ENCODE assay signal across 8 cellular contexts in the genomic region with DNA sequence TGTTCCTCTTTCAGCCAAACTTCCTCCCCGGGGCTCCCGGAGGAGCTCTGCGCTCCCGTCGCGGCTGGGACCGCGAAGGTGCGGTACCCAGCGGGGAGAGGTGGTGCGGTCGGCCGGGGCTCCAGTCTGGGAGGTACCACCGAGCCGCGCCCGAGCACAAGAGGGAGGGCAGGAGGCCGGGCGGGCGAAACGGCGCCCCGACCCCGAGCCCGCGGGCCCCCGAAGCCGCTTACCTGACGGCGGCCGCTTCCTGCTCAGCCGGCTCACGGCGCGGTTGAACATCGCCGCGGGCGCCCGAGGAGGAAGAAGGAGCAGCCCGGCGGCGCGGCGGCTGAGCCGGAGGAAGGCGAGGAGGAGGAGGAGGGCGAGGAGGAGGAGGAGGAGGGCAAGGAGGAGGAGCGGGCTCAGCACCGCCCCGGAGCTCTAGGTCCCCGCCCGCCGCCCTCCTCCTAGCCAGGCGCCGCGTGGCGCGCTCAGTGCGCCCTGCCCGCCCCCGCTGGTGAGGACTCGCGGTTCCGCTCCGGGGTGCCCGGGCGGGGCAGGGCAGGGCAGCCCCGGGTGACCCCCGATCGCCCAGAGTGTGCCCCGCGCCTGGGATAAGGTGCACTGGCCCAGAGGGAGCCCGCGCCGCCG. TPM values are rescaled to one million over a fixed set of nuclear protein-coding genes. Genes with fewer than 3 reads are reported as not detected.
DNase-seq lines count a peak whose midpoint lies in the region; ATAC-seq, FAIRE-seq and TF ChIP-seq lines count a peak whose summit lies in the region.

A gene with protein sequence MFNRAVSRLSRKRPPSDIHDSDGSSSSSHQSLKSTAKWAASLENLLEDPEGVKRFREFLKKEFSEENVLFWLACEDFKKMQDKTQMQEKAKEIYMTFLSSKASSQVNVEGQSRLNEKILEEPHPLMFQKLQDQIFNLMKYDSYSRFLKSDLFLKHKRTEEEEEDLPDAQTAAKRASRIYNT (minus strand): TSS at position 363 of the 633 bp plus-strand sequence. CDS start 81 bp downstream, at position 282.

- FAIRE-seq in GM12891 (lab: Jason Lieb, UNC): peak; percentile 90

- TF ChIP-seq POLR2A in GM12891 (IDR thresholded peaks at IDR 0.05; ENCODE audit: low read depth, low read length): 0 out of 2 replicates have a peak, but pooled peaks have one; percentile 21

- no peaks in the 10 kb centered on the region for H3K36me3 ChIP-seq in lower lobe of right lung

- H3K9me3 ChIP-seq in lower lobe of right lung: no peaks in the 10 kb centered on the region

- peak; percentile 96 for ATAC-seq in lower lobe of right lung

- H3K27ac ChIP-seq in lower lobe of right lung: peak within 1 kb of the TSS; percentile 78

- H3K4me3 ChIP-seq in HFF-Myc (replicated peaks; ENCODE audit: low read depth, low read length) (peak within 1 kb of the TSS; percentile 85), lower lobe of right lung (peak within 1 kb of the TSS; percentile 75)

- TF ChIP-seq CTCF in HFF-Myc (IDR thresholded peaks at IDR 0.05; ENCODE audit: low read depth, low read length, missing control alignments) (no peak), lower lobe of right lung (IDR thresholded peaks at IDR 0.05) (no peak)

- peaks cover 29% of the 10 kb centered on the region for H3K4me1 ChIP-seq in lower lobe of right lung

- DNase-seq in GM12891 (ENCODE audit: insufficient read length, low spot score): peak; percentile 76
- DNase-seq in HFF-Myc (ENCODE audit: extremely low read depth, low read depth): no peak
- peak; percentile 74 for DNase-seq in NAMALWA (ENCODE audit: low spot score)
- DNase-seq in activated CD4-positive, alpha-beta T cell treated with anti-CD3 and anti-CD28 coated beads for 1 hour: peak; percentile 83
- DNase-seq in dermis blood vessel endothelial cell: peak; percentile 69
- DNase-seq in lower lobe of right lung: peak; percentile 86
- DNase-seq in stimulated activated CD4-positive, alpha-beta T cell treated with anti-CD3 and anti-CD28 coated beads, TNF-alpha, amount 100 ng/mL, for 4 hours (ENCODE audit: low read depth in 3 of 3): peak; percentile 80 to 87 (median 83)
- no peak for DNase-seq in inferior parietal cortex (ENCODE audit: extremely low spot score)

- intact Hi-C loops in lower lobe of right lung (cut with DNase I): no loop called here

- H3K27me3 ChIP-seq in lower lobe of right lung (ENCODE audit: low read depth): peaks cover 6% of the 10 kb centered on the region

TF ChIP-seq in GM12891, 5 proteins besides CTCF, POLR2A, EP300 and RAD21:
- TF ChIP-seq POLR2AphosphoS5 (IDR thresholded peaks at IDR 0.05; ENCODE audit: low read depth, low read length): no peak
- 0 out of 2 replicates have a peak, but pooled peaks have one; percentile 6 for TF ChIP-seq SPI1 (IDR thresholded peaks at IDR 0.05; ENCODE audit: low read depth, low read length)
- TF ChIP-seq TAF1 (IDR thresholded peaks at IDR 0.05; ENCODE audit: low read depth, low read length): 0 out of 2 replicates have a peak, but pooled peaks have one; percentile 41

RNA-seq across cellular contexts. Expression of the gene that starts here (rescaled TPM):
- 293 TPM for polyA plus RNA-seq in GM12891 (2012; ENCODE audit: low read depth, missing spikeins)
- 10.5 and 12.6 TPM in 2 replicates for total RNA-seq in dermis blood vessel endothelial cell
- 47.3 TPM for total RNA-seq in lower lobe of right lung

Comparison
In these comparisons a context has a peak if more than half of its experiments do, and no peak if none do; other contexts are left out.
1. DNase-seq: peak in GM12891 (single experiment), NAMALWA (single experiment), activated CD4-positive, alpha-beta T cell treated with anti-CD3 and anti-CD28 coated beads for 1 hour (single experiment), dermis blood vessel endothelial cell (single experiment), lower lobe of right lung (single experiment) and stimulated activated CD4-positive, alpha-beta T cell treated with anti-CD3 and anti-CD28 coated beads, TNF-alpha, amount 100 ng/mL, for 4 hours (3 of 3); none in HFF-Myc (single experiment) and inferior parietal cortex (single experiment).